ENCODE assay signal across 20 cellular contexts in genomic region chr5:14029185-14029584, GRCh38.
"Had no signal": no experiment of that assay in that cellular context is flagged by ENCODE, and none has a peak within 500 bp of the region (broad histone marks: within the 10 kb centered on the region; RNA-seq: fewer than 3 reads in every experiment).

No MANE protein-coding gene starts in this region.

- H3K27me3 ChIP-seq: body of pancreas, gastrocnemius medialis, heart right ventricle, upper lobe of right lung had no signal

- FAIRE-seq: colon had no signal

- H3K9me3 ChIP-seq: body of pancreas, gastrocnemius medialis, left ventricle myocardium inferior, spleen, upper lobe of right lung had no signal

- DNase-seq: activated CD4-positive, alpha-beta memory T cell treated with anti-CD3 and anti-CD28 coated beads for 36 hours; activated CD4-positive, alpha-beta T cell treated with anti-CD3 and anti-CD28 coated beads for 36 hours; activated CD8-positive, alpha-beta memory T cell treated with anti-CD3 and anti-CD28 coated beads, Interleukin-2, amount 10 ng/mL, durations not matched to agents 7 days and 5 days; activated naive CD4-positive, alpha-beta T cell treated with Interleukin-2 at 50 U/mL for 16 hours; activated T-cell treated with anti-CD3 and anti-CD28 coated beads, Interleukin-2, amount 50 U/mL, for 24 hours; body of pancreas; central memory CD4-positive, alpha-beta T cell; erythroblast; gastrocnemius medialis; heart right ventricle; left ventricle myocardium inferior; mammary epithelial cell; nephron progenitor cell; nucleus accumbens; retina; spleen; stimulated activated naive CD4-positive, alpha-beta T cell; upper lobe of right lung had no signal

- H3K4me3 ChIP-seq: body of pancreas, gastrocnemius medialis, heart right ventricle, left ventricle myocardium inferior, spleen, upper lobe of right lung had no signal

- ATAC-seq: activated CD4-positive, alpha-beta T cell treated with anti-CD3 and anti-CD28 coated beads for 36 hours; activated CD8-positive, alpha-beta memory T cell treated with anti-CD3 and anti-CD28 coated beads, Interleukin-2, amount 10 ng/mL, durations not matched to agents 7 days and 5 days; body of pancreas; gastrocnemius medialis; heart right ventricle; upper lobe of right lung; WTC11 had no signal

- H3K4me1 ChIP-seq: gastrocnemius medialis, heart right ventricle, left ventricle myocardium inferior, spleen, upper lobe of right lung had no signal

- H3K27ac ChIP-seq: body of pancreas, gastrocnemius medialis, heart right ventricle, left ventricle myocardium inferior, spleen, upper lobe of right lung had no signal

- H3K36me3 ChIP-seq: gastrocnemius medialis, heart right ventricle, left ventricle myocardium inferior, spleen, upper lobe of right lung had no signal
